Comparison of ENCODE assay signal across 1 cellular context in the genomic region with DNA sequence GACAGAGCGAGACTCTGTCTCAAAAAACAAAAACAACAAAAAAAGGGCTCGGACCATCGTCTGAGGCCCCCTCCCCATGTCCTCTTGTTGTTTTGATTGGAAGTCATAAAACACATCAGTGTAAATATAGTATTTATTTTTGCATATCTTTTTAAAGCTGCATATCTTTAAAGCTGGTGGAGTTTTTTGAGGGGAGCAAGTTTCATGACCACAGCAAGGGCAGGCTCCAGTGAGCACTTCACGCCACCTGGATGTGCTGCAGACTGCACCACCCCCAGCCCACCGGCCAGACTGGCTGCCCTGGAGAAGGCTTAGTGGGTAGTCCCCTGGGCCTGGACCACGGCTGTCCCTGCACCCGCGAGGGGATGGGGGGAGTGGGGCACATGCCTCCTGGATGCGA.
TF ChIP-seq lines count a peak whose summit lies in the region.

No MANE protein-coding gene starts in this region.

TF ChIP-seq in SK-N-SH treated with all-trans-retinoic acid at 6 μM for 48 hours, 23 proteins besides CTCF, POLR2A, EP300 and RAD21 (continued from another document):
- TF ChIP-seq, protein P1, sequence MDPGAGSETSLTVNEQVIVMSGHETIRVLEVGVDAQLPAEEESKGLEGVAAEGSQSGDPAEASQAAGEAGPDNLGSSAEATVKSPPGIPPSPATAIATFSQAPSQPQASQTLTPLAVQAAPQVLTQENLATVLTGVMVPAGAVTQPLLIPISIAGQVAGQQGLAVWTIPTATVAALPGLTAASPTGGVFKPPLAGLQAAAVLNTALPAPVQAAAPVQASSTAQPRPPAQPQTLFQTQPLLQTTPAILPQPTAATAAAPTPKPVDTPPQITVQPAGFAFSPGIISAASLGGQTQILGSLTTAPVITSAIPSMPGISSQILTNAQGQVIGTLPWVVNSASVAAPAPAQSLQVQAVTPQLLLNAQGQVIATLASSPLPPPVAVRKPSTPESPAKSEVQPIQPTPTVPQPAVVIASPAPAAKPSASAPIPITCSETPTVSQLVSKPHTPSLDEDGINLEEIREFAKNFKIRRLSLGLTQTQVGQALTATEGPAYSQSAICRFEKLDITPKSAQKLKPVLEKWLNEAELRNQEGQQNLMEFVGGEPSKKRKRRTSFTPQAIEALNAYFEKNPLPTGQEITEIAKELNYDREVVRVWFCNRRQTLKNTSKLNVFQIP (CRISPR knock-in tag; IDR thresholded peaks at IDR 0.05; ENCODE audit: borderline replicate concordance, low read depth): no peak
- TF ChIP-seq CSRNP3 (CRISPR knock-in tag; IDR thresholded peaks at IDR 0.05) (no peak), PATZ1 (CRISPR knock-in tag; IDR thresholded peaks at IDR 0.05; ENCODE audit: borderline replicate concordance) (no peak)
